Comparison of ENCODE assay signal across 19 cellular contexts in the genomic region with DNA sequence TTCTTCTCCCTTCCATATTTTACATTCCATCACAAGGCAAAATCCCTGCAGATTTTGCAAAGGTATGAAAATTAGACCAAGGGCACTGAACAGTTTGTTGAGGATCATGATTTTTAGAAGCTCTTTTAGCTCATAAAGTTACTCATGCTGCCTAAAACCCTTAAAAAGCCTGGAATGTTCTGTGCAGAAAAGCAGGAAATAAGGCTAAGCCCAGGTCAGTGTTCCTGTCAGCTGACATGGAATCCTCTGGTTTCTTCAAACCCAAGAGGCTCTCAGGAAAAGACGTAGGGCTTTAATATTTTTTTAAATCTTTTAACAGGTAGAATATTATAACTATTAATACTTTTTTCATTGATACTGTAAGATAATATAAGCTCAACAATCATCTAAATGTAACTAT.
"Had no signal": no experiment of that assay in that cellular context is flagged by ENCODE, and none has a peak within 500 bp of the region (broad histone marks: within the 10 kb centered on the region; RNA-seq: fewer than 3 reads in every experiment).

No MANE protein-coding gene starts in this region.

- H3K4me3 Mint-ChIP-seq: activated B cell treated with CpG ODN at 0.5 μM for 24 hours; activated CD4-positive, alpha-beta T cell treated with anti-CD3 and anti-CD28 coated beads, Interleukin-2, amount 10 ng/mL, durations not matched to agents 24 days and 14 days; activated T-helper 17 cell treated with anti-CD3 and anti-CD28 coated beads, Interleukin-2, amount 50 U/mL, for 72 hours; stimulated activated effector memory CD8-positive, alpha-beta T cell treated with anti-CD3 and anti-CD28 coated beads, Interleukin-12 subunit alpha, Interleukin-12 subunit beta, amount 100 ng/mL, for 72 hours; T-helper 17 cell had no signal

- FAIRE-seq: small intestine had no signal

- H3K4me3 ChIP-seq: dorsolateral prefrontal cortex, esophagus muscularis mucosa, lower lobe of right lung had no signal

- H3K27ac Mint-ChIP-seq: activated B cell treated with CpG ODN at 0.5 μM for 24 hours; activated T-helper 17 cell treated with anti-CD3 and anti-CD28 coated beads, Interleukin-2, amount 50 U/mL, for 72 hours; stimulated activated effector memory CD8-positive, alpha-beta T cell treated with anti-CD3 and anti-CD28 coated beads, Interleukin-12 subunit alpha, Interleukin-12 subunit beta, amount 100 ng/mL, for 72 hours; T-helper 17 cell had no signal

- DNase-seq: activated B cell treated with CpG ODN at 0.5 μM for 24 hours; activated CD4-positive, alpha-beta T cell treated with anti-CD3 and anti-CD28 coated beads, Interleukin-2, amount 10 ng/mL, durations not matched to agents 24 days and 14 days; activated CD8-positive, alpha-beta memory T cell treated with anti-CD3 and anti-CD28 coated beads for 24 hours; activated naive CD4-positive, alpha-beta T cell treated with anti-CD3 and anti-CD28 coated beads, Interleukin-2, amount 50 U/mL, for 16 hours; activated T-cell treated with anti-CD3 and anti-CD28 coated beads for 4 hours; amygdala; brain microvascular endothelial cell; cerebellar nuclear complex; dorsolateral prefrontal cortex; foreskin keratinocyte; lower lobe of right lung; naive B cell; small intestine; substantia nigra; T-helper 17 cell; trophoblast cell had no signal

- ATAC-seq: activated T-helper 17 cell treated with anti-CD3 and anti-CD28 coated beads, Interleukin-2, amount 50 U/mL, for 72 hours; foreskin keratinocyte; lower lobe of right lung; stimulated activated effector memory CD8-positive, alpha-beta T cell treated with anti-CD3 and anti-CD28 coated beads, Interleukin-12 subunit alpha, Interleukin-12 subunit beta, amount 100 ng/mL, for 72 hours; T-helper 17 cell had no signal

- H3K27me3 Mint-ChIP-seq: activated B cell treated with CpG ODN at 0.5 μM for 24 hours; activated CD4-positive, alpha-beta T cell treated with anti-CD3 and anti-CD28 coated beads, Interleukin-2, amount 10 ng/mL, durations not matched to agents 24 days and 14 days; activated T-helper 17 cell treated with anti-CD3 and anti-CD28 coated beads, Interleukin-2, amount 50 U/mL, for 72 hours; naive B cell; T-helper 17 cell had no signal

- H3K9me3 Mint-ChIP-seq: activated B cell treated with CpG ODN at 0.5 μM for 24 hours; activated CD4-positive, alpha-beta T cell treated with anti-CD3 and anti-CD28 coated beads, Interleukin-2, amount 10 ng/mL, durations not matched to agents 24 days and 14 days; activated T-helper 17 cell treated with anti-CD3 and anti-CD28 coated beads, Interleukin-2, amount 50 U/mL, for 72 hours; naive B cell; stimulated activated effector memory CD8-positive, alpha-beta T cell treated with anti-CD3 and anti-CD28 coated beads, Interleukin-12 subunit alpha, Interleukin-12 subunit beta, amount 100 ng/mL, for 72 hours had no signal
